5 cellular contexts compared by ENCODE assay signal in genomic region chr16:426115-426905, GRCh38. TPM values are rescaled to one million over a fixed set of nuclear protein-coding genes. Genes with fewer than 3 reads are reported as not detected.
DNase-seq lines count a peak whose midpoint lies in the region; TF ChIP-seq lines count a peak whose summit lies in the region.

No MANE protein-coding gene starts in this region.

- no peaks in the 10 kb centered on the region; a peak in 1 of 5 replicates for H3K9me3 Mint-ChIP-seq in H9
- no peaks in the 10 kb centered on the region for H3K9me3 Mint-ChIP-seq in immature natural killer cell

- H2BK15ac ChIP-seq in H9 (ENCODE audit: low read depth, low read length): no peak overlapping the region

- H3T11ph ChIP-seq in H9 (ENCODE audit: low read length): no peak overlapping the region

- no peak overlapping the region for H4K5ac ChIP-seq in H9 (ENCODE audit: insufficient read length, low read depth, low read length)

- peaks cover 5% of the 10 kb centered on the region; the same call in 1 of the 2 replicates for H3K79me2 ChIP-seq in H9 (ENCODE audit: insufficient read depth, low read length)

- no peak overlapping the region for H4K91ac ChIP-seq in H9 (ENCODE audit: insufficient read length, low read depth, low read length)

- peak overlapping the region; percentile 55 for H3K4me2 ChIP-seq in H9 (ENCODE audit: insufficient read depth, insufficient read length, low read length)

- no peak for TF ChIP-seq CTCF in H9 (conservative IDR thresholded peaks at IDR 0.05)
- no peak for TF ChIP-seq CTCF in VCaP (conservative IDR thresholded peaks at IDR 0.05)

- no peak overlapping the region for H2AFZ ChIP-seq in H9 (ENCODE audit: low read length)

- H4K20me1 ChIP-seq in H9 (ENCODE audit: control insufficient read depth, insufficient read depth, insufficient read length): no peaks in the 10 kb centered on the region

- peak overlapping the region; percentile 27 for H3K18ac ChIP-seq in H9 (ENCODE audit: insufficient read length, low read depth, low read length)

- DNase-seq in H9 (no peak), immature natural killer cell (no peak), NCI-H2081 treated with DMSO at 0.1 percent for 48 hours (lab: John Stamatoyannopoulos, UW) (no peak)
- DNase-seq in activated effector memory CD4-positive, alpha-beta T cell treated with Interleukin-2 at 50 U/mL for 16 hours: no peak

- peaks cover 17 to 24% of the 10 kb centered on the region in 2 experiments for H3K4me1 Mint-ChIP-seq in H9
- peaks cover 32% of the 10 kb centered on the region in 2 donors for H3K4me1 Mint-ChIP-seq in immature natural killer cell

- H3K79me1 ChIP-seq in H9 (ENCODE audit: insufficient read depth, low read depth, low read length, poor library complexity, severe bottlenecking): no peaks in the 10 kb centered on the region

- H3K4ac ChIP-seq in H9 (ENCODE audit: low read depth, low read length): no peak overlapping the region

- H2BK12ac ChIP-seq in H9 (ENCODE audit: insufficient read length, low read depth, low read length): no peak overlapping the region

- no peak overlapping the region for H2BK20ac ChIP-seq in H9 (ENCODE audit: low read depth, low read length, poor library complexity, severe bottlenecking)

- no peak overlapping the region for H2BK120ac ChIP-seq in H9 (ENCODE audit: low read depth, low read length, poor library complexity, severe bottlenecking)

- peaks cover 16% of the 10 kb centered on the region; the same call in 1 of the 2 replicates for H3K27me3 ChIP-seq in H9 (ENCODE audit: insufficient read depth, low read length)

- H3K23ac ChIP-seq in H9 (ENCODE audit: insufficient read length, low read depth, low read length): no peak overlapping the region

- no peak overlapping the region for H2BK5ac ChIP-seq in H9 (ENCODE audit: insufficient read length, low read length)

- H3K36me3 Mint-ChIP-seq in H9 (ENCODE audit: insufficient read depth in 1 of 3, low read depth in 3 of 3): peaks cover 7 to 25% (median 14%) of the 10 kb centered on the region in 3 experiments; a peak in 6 of 7 replicates
- H3K36me3 Mint-ChIP-seq in immature natural killer cell: peaks cover 0 to 5% (median 0%) of the 10 kb centered on the region in 3 donors

- peaks cover 18% of the 10 kb centered on the region for H3K23me2 ChIP-seq in H9 (ENCODE audit: insufficient read length, low read depth, low read length, poor library complexity, severe bottlenecking)

- H3K14ac ChIP-seq in H9 (ENCODE audit: insufficient read depth, low read length): peak overlapping the region; percentile 62

- H3K4me3 Mint-ChIP-seq in H9: peak overlapping the region; percentile 73 to 80
- H3K4me3 Mint-ChIP-seq in immature natural killer cell: peak overlapping the region; percentile 84 to 88 (median 87)

- no peak overlapping the region for H4K8ac ChIP-seq in H9 (replicated peaks; ENCODE audit: insufficient read length, low read depth, low read length)

- no peak overlapping the region for H2AK5ac ChIP-seq in H9 (ENCODE audit: insufficient read length, low read length)

- no peaks in the 10 kb centered on the region for H3K9me3 ChIP-seq in H9 (ENCODE audit: control insufficient read depth, low read depth, low read length)

- no peak overlapping the region for H3K9ac ChIP-seq in H9 (ENCODE audit: extremely low read depth, insufficient read length, low read length)

- H3K27ac Mint-ChIP-seq in H9 (no peak overlapping the region), immature natural killer cell (peak overlapping the region; percentile 48 to 90 (median 81))

- H3K56ac ChIP-seq in H9 (ENCODE audit: insufficient read length, low read depth, low read length): no peak overlapping the region

- H3K27me3 Mint-ChIP-seq in H9 (ENCODE audit: low read depth) (peaks cover 53% of the 10 kb centered on the region), immature natural killer cell (ENCODE audit: low read depth in 3 of 3) (peaks cover 3 to 4% (median 3%) of the 10 kb centered on the region in 3 donors)

- H3K4me1 ChIP-seq in H9 (ENCODE audit: insufficient read depth, low read length): no peaks in the 10 kb centered on the region

- WGBS in H9 (ENCODE audit: extremely low coverage, insufficient read length, low lambda C conversion rate): no CpG with 5 or more reads among the region's 97 CpGs

- H3K27ac ChIP-seq in H9 (ENCODE audit: insufficient read length, low read depth, low read length): no peak overlapping the region
- H3K27ac ChIP-seq in VCaP: peak overlapping the region; percentile 76

RNA-seq across cellular contexts. Expression of gene RAB11FIP3, which starts 0.9 kb away (rescaled TPM):
- 37.1 TPM in 2 replicates for total RNA-seq in H9 (2021)
- polyA plus RNA-seq in immature natural killer cell: 1 to 10 TPM in 2 of 3 donors, under 1 TPM in 1; 0.04 to 3.7 (median 1.8) TPM

RNA-seq across cellular contexts. Expression of gene DECR2, which starts 24.6 kb away (rescaled TPM):
- 38.8 and 39.3 TPM in 2 replicates for total RNA-seq in H9 (2021)
- polyA plus RNA-seq in immature natural killer cell: 10 to 100 TPM in 1 of 3 donors, 1 to 10 TPM in 2; 3.6 to 12.9 (median 5.4) TPM

RNA-seq across cellular contexts. Expression of gene NME4, which starts 29.3 kb away (rescaled TPM):
- total RNA-seq in H9 (2021): 319 and 320 TPM in 2 replicates
- 10 to 100 TPM; 30.4 to 53.7 (median 36.5) TPM for polyA plus RNA-seq in immature natural killer cell

RNA-seq across cellular contexts. Expression of gene PGAP6, which starts 44.5 kb away (rescaled TPM):
- total RNA-seq in H9 (2021): 111 and 114 TPM in 2 replicates
- 10 to 100 TPM; 16.0 to 35.9 (median 23.7) TPM for polyA plus RNA-seq in immature natural killer cell

RNA-seq across cellular contexts. Expression of gene MRPL28, which starts 56.0 kb away (rescaled TPM):
- 154 TPM in 2 replicates for total RNA-seq in H9 (2021)
- 100 to 1,000 TPM in 2 of 3 donors, 10 to 100 TPM in 1; 98.6 to 139 (median 106) TPM for polyA plus RNA-seq in immature natural killer cell

Comparison
In these comparisons a context has a peak if more than half of its experiments do, and no peak if none do; other contexts are left out.
1. H3K27ac Mint-ChIP-seq: peak in immature natural killer cell (6 of 6); none in H9 (0 of 3).